In the genomic region with DNA sequence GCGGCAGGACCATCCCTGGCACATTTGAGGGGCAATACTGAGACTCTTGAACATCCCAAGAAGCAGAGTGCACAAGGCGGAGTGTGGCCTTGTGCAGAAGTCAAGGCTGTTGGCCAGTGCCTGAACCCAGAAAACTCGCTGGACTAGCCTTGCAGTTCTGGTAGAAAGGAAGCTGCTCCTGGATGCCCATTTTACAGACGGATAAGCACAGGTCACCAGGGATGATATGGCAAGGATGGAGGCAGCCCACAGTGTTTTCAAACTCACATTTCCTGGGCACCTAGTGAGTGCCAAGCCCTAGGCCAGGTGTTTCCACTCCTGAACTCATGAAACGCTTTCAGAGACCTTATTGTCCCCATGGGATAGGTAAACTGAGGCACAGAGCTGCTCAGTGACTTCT, we compare ENCODE assay signal across 11 cellular contexts. TPM values are rescaled to one million over a fixed set of nuclear protein-coding genes. Genes with fewer than 3 reads are reported as not detected.
A peak's percentile ranks its signal among the peaks of the same experiment; 100 is the strongest.
DNase-seq lines count a peak whose midpoint lies in the region; ATAC-seq lines count a peak whose summit lies in the region.
"Had no signal": no experiment of that assay in that cellular context is flagged by ENCODE, and none has a peak within 500 bp of the region (broad histone marks: within the 10 kb centered on the region; RNA-seq: fewer than 3 reads in every experiment).

No MANE protein-coding gene starts in this region.

- H3K27ac Mint-ChIP-seq in activated CD4-positive, alpha-beta T cell treated with anti-CD3 and anti-CD28 coated beads, Interleukin-2, amount 10 ng/mL, durations not matched to agents 7 days and 5 days: peak overlapping the region; percentile 63
- H3K27ac Mint-ChIP-seq in T-helper 17 cell (peak overlapping the region; percentile 97), memory B cell (no peak overlapping the region)
- peak overlapping the region; percentile 29 for H3K27ac Mint-ChIP-seq in stimulated activated effector memory CD8-positive, alpha-beta T cell treated with anti-CD3 and anti-CD28 coated beads, Interleukin-12 subunit alpha, Interleukin-12 subunit beta, amount 100 ng/mL, for 72 hours
- H3K27ac Mint-ChIP-seq: T-helper 1 cell treated with Interleukin-12 subunit alpha and Interleukin-12 subunit beta and Interleukin-4 antibody, amounts not matched to agents 30 μg/mL and 1 μg/mL, for 36 hours had no signal

- POLR2A ChIA-PET in activated CD4-positive, alpha-beta T cell treated with anti-CD3 and anti-CD28 coated beads, Interleukin-2, amount 10 ng/mL, durations not matched to agents 7 days and 5 days (lab: Charles Lee): no interaction called here

- H3K9me3 ChIP-seq in T-helper 17 cell (ENCODE audit: control insufficient read depth, low read length, poor library complexity, severe bottlenecking): no peaks in the 10 kb centered on the region

- H3K4me1 Mint-ChIP-seq in activated CD4-positive, alpha-beta T cell treated with anti-CD3 and anti-CD28 coated beads, Interleukin-2, amount 10 ng/mL, durations not matched to agents 7 days and 5 days: peaks cover 59% of the 10 kb centered on the region
- H3K4me1 Mint-ChIP-seq in T-helper 17 cell: peaks cover 62% of the 10 kb centered on the region
- H3K4me1 Mint-ChIP-seq in memory B cell: peaks cover 64% of the 10 kb centered on the region
- H3K4me1 Mint-ChIP-seq in stimulated activated effector memory CD8-positive, alpha-beta T cell treated with anti-CD3 and anti-CD28 coated beads, Interleukin-12 subunit alpha, Interleukin-12 subunit beta, amount 100 ng/mL, for 72 hours: peaks cover 65% of the 10 kb centered on the region

- DNase-seq in activated CD4-positive, alpha-beta T cell treated with anti-CD3 and anti-CD28 coated beads, Interleukin-2, amount 10 ng/mL, durations not matched to agents 7 days and 5 days: no peak
- no peak for DNase-seq in activated CD4-positive, alpha-beta T cell treated with anti-CD3 and anti-CD28 coated beads, Interleukin-2, amount 50 U/mL, for 48 hours
- DNase-seq in T-helper 17 cell: no peak
- no peak for DNase-seq in memory B cell (ENCODE audit: low spot score in 2 of 2)
- DNase-seq in stimulated activated effector memory CD8-positive, alpha-beta T cell treated with anti-CD3 and anti-CD28 coated beads, Interleukin-12 subunit alpha, Interleukin-12 subunit beta, amount 100 ng/mL, for 72 hours (ENCODE audit: low spot score in 2 of 2): no peak
- no peak for DNase-seq in head of caudate nucleus
- DNase-seq in DMS53 (lab: John Stamatoyannopoulos, UW): no peak
- DNase-seq: NCI-H1930; stimulated activated CD4-positive, alpha-beta T cell treated with anti-CD3 and anti-CD28 coated beads, Interleukin-2, amount 100 ng/mL, for 24 hours had no signal

- H3K9me3 Mint-ChIP-seq in activated CD4-positive, alpha-beta T cell treated with anti-CD3 and anti-CD28 coated beads, Interleukin-2, amount 10 ng/mL, durations not matched to agents 7 days and 5 days: no peaks in the 10 kb centered on the region
- H3K9me3 Mint-ChIP-seq in memory B cell: no peaks in the 10 kb centered on the region
- H3K9me3 Mint-ChIP-seq in stimulated activated effector memory CD8-positive, alpha-beta T cell treated with anti-CD3 and anti-CD28 coated beads, Interleukin-12 subunit alpha, Interleukin-12 subunit beta, amount 100 ng/mL, for 72 hours: no peaks in the 10 kb centered on the region
- H3K9me3 Mint-ChIP-seq: T-helper 1 cell treated with Interleukin-12 subunit alpha and Interleukin-12 subunit beta and Interleukin-4 antibody, amounts not matched to agents 30 μg/mL and 1 μg/mL, for 36 hours had no signal

- CTCF ChIA-PET in activated CD4-positive, alpha-beta T cell treated with anti-CD3 and anti-CD28 coated beads, Interleukin-2, amount 10 ng/mL, durations not matched to agents 7 days and 5 days (lab: Charles Lee): interaction anchor here (1.2 kb wide), 1 partner anchor 230 kb away, joined by 3 read pairs; no protein-coding TSS in a partner anchor

- ATAC-seq in T-helper 17 cell: no peak
- ATAC-seq in memory B cell (ENCODE audit: low read depth): no peak
- no peak for ATAC-seq in stimulated activated effector memory CD8-positive, alpha-beta T cell treated with anti-CD3 and anti-CD28 coated beads, Interleukin-12 subunit alpha, Interleukin-12 subunit beta, amount 100 ng/mL, for 72 hours
- ATAC-seq in HG03039 (IDR thresholded peaks at IDR 0.05; ENCODE audit: unreplicated experiment): no peak

- no peak overlapping the region for H3K4me3 Mint-ChIP-seq in activated CD4-positive, alpha-beta T cell treated with anti-CD3 and anti-CD28 coated beads, Interleukin-2, amount 10 ng/mL, durations not matched to agents 7 days and 5 days
- H3K4me3 Mint-ChIP-seq in T-helper 17 cell: peak overlapping the region; percentile 39
- peak overlapping the region; percentile 53 for H3K4me3 Mint-ChIP-seq in memory B cell
- peak overlapping the region; percentile 99 for H3K4me3 Mint-ChIP-seq in stimulated activated effector memory CD8-positive, alpha-beta T cell treated with anti-CD3 and anti-CD28 coated beads, Interleukin-12 subunit alpha, Interleukin-12 subunit beta, amount 100 ng/mL, for 72 hours

- H3K36me3 Mint-ChIP-seq in activated CD4-positive, alpha-beta T cell treated with anti-CD3 and anti-CD28 coated beads, Interleukin-2, amount 10 ng/mL, durations not matched to agents 7 days and 5 days (ENCODE audit: low read depth): peaks cover 12% of the 10 kb centered on the region
- H3K36me3 Mint-ChIP-seq in T-helper 17 cell (ENCODE audit: low read depth): no peaks in the 10 kb centered on the region
- H3K36me3 Mint-ChIP-seq in memory B cell: peaks cover 4% of the 10 kb centered on the region
- peaks cover 24% of the 10 kb centered on the region for H3K36me3 Mint-ChIP-seq in stimulated activated effector memory CD8-positive, alpha-beta T cell treated with anti-CD3 and anti-CD28 coated beads, Interleukin-12 subunit alpha, Interleukin-12 subunit beta, amount 100 ng/mL, for 72 hours

- no peaks in the 10 kb centered on the region for H3K27me3 Mint-ChIP-seq in activated CD4-positive, alpha-beta T cell treated with anti-CD3 and anti-CD28 coated beads, Interleukin-2, amount 10 ng/mL, durations not matched to agents 7 days and 5 days
- H3K27me3 Mint-ChIP-seq in T-helper 17 cell: no peaks in the 10 kb centered on the region
- no peaks in the 10 kb centered on the region for H3K27me3 Mint-ChIP-seq in memory B cell

- intact Hi-C loops in head of caudate nucleus (cut with DNase I): loop anchor here (5.0 kb wide), 1 partner anchor 229 kb away; no protein-coding TSS in a partner anchor

RNA-seq across cellular contexts. Expression of gene MAP2K3, which starts 1.7 kb away (rescaled TPM):
- total RNA-seq in activated CD4-positive, alpha-beta T cell treated with anti-CD3 and anti-CD28 coated beads, Interleukin-2, amount 10 ng/mL, durations not matched to agents 7 days and 5 days: 10 to 100 TPM; 41.7 to 52.8 TPM
- total RNA-seq in T-helper 17 cell: 10 to 100 TPM; 61.2 to 73.0 TPM

RNA-seq across cellular contexts. Expression of gene NATD1, which starts 29.6 kb away (rescaled TPM):
- 1 to 10 TPM; 3.0 to 3.2 TPM for total RNA-seq in activated CD4-positive, alpha-beta T cell treated with anti-CD3 and anti-CD28 coated beads, Interleukin-2, amount 10 ng/mL, durations not matched to agents 7 days and 5 days
- 1 to 10 TPM; 4.9 to 8.4 TPM for total RNA-seq in T-helper 17 cell
